In the genomic region with DNA sequence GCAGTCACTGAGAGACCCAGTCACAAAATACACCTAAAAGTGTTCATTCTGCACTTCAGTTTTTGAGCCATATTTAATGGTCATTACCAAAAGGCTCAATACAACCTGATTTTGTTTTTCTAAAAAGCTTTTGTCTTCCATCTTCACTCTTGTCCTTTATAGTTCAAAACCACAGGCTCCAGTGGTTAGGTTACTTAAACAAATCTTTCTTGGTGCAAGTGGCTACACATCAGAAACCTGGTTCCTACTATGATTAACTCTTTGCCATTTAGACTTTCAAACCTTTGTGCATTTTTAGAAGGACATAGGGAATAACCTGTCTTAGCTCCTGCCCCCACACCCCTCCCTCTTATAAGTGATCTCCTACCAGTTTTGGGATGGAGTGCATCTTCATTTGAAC, we compare ENCODE assay signal across 19 cellular contexts.
DNase-seq lines count a peak whose midpoint lies in the region; ATAC-seq and TF ChIP-seq lines count a peak whose summit lies in the region.
"Had no signal": no experiment of that assay in that cellular context is flagged by ENCODE, and none has a peak within 500 bp of the region (broad histone marks: within the 10 kb centered on the region; RNA-seq: fewer than 3 reads in every experiment).

No MANE protein-coding gene starts in this region.

- peaks cover 22% of the 10 kb centered on the region for H3K4me1 Mint-ChIP-seq in activated CD8-positive, alpha-beta T cell treated with anti-CD3 and anti-CD28 coated beads for 36 hours (ENCODE audit: low read depth)
- peaks cover 3% of the 10 kb centered on the region for H3K4me1 Mint-ChIP-seq in activated CD8-positive, alpha-beta T cell treated with anti-CD3 and anti-CD28 coated beads, Interleukin-2, amount 10 ng/mL, durations not matched to agents 7 days and 5 days (ENCODE audit: low read depth)
- H3K4me1 Mint-ChIP-seq in stimulated activated naive CD8-positive, alpha-beta T cell treated with anti-CD3 and anti-CD28 coated beads, Interleukin-15, amount 100 ng/mL, for 72 hours, result peaks cover 7% of the 10 kb centered on the region
- H3K4me1 Mint-ChIP-seq in activated T-helper 17 cell treated with anti-CD3 and anti-CD28 coated beads, Interleukin-2, amount 50 U/mL, for 72 hours, result no peaks in the 10 kb centered on the region
- peaks cover 32% of the 10 kb centered on the region for H3K4me1 Mint-ChIP-seq in stimulated activated naive CD8-positive, alpha-beta T cell treated with anti-CD3 and anti-CD28 coated beads, Interleukin-15, Interleukin-2, amounts not matched to agents 100 ng/mL and 50 ng/mL, for 24 hours (ENCODE audit: low read depth)
- H3K4me1 Mint-ChIP-seq: CD14-positive monocyte had no signal

- intact Hi-C loops in activated CD8-positive, alpha-beta T cell treated with anti-CD3 and anti-CD28 coated beads for 36 hours (cut with micrococcal nuclease), result no loop called here

- DNase-seq in activated CD8-positive, alpha-beta T cell treated with anti-CD3 and anti-CD28 coated beads for 36 hours, result no peak
- no peak for DNase-seq in activated CD8-positive, alpha-beta T cell treated with anti-CD3 and anti-CD28 coated beads, Interleukin-2, amount 10 ng/mL, durations not matched to agents 7 days and 5 days
- no peak for DNase-seq in stimulated activated naive CD8-positive, alpha-beta T cell treated with anti-CD3 and anti-CD28 coated beads, Interleukin-15, Interleukin-2, amounts not matched to agents 100 U/mL and 50 U/mL, for 24 hours
- DNase-seq in stimulated activated naive CD8-positive, alpha-beta T cell treated with anti-CD3 and anti-CD28 coated beads, Interleukin-15, amount 100 ng/mL, for 72 hours, result no peak
- no peak for DNase-seq in GM20000 (ENCODE audit: low spot score)
- DNase-seq: AML-193; BE2C; CD4-positive, alpha-beta T cell; CD8-positive, alpha-beta memory T cell; DMS 273 treated with DMSO at 0.1 percent for 48 hours; DMS79; EL; GDM1; GOT3; HFFc6 had no signal

- CTCF ChIA-PET in activated CD8-positive, alpha-beta T cell treated with anti-CD3 and anti-CD28 coated beads for 36 hours (lab: Charles Lee), result no interaction called here
- CTCF ChIA-PET in activated CD8-positive, alpha-beta T cell treated with anti-CD3 and anti-CD28 coated beads, Interleukin-2, amount 10 ng/mL, durations not matched to agents 7 days and 5 days (lab: Charles Lee), result no interaction called here

- H3K27me3 Mint-ChIP-seq in activated CD8-positive, alpha-beta T cell treated with anti-CD3 and anti-CD28 coated beads for 36 hours, result no peaks in the 10 kb centered on the region
- no peaks in the 10 kb centered on the region for H3K27me3 Mint-ChIP-seq in activated CD8-positive, alpha-beta T cell treated with anti-CD3 and anti-CD28 coated beads, Interleukin-2, amount 10 ng/mL, durations not matched to agents 7 days and 5 days (ENCODE audit: low read depth)
- H3K27me3 Mint-ChIP-seq in stimulated activated naive CD8-positive, alpha-beta T cell treated with anti-CD3 and anti-CD28 coated beads, Interleukin-15, amount 100 ng/mL, for 72 hours, result no peaks in the 10 kb centered on the region
- H3K27me3 Mint-ChIP-seq in activated T-helper 17 cell treated with anti-CD3 and anti-CD28 coated beads, Interleukin-2, amount 50 U/mL, for 72 hours, result no peaks in the 10 kb centered on the region
- no peaks in the 10 kb centered on the region for H3K27me3 Mint-ChIP-seq in stimulated activated naive CD8-positive, alpha-beta T cell treated with anti-CD3 and anti-CD28 coated beads, Interleukin-15, Interleukin-2, amounts not matched to agents 100 ng/mL and 50 ng/mL, for 24 hours
- H3K27me3 Mint-ChIP-seq: CD4-positive, alpha-beta T cell; CD8-positive, alpha-beta memory T cell had no signal

- H3K4me3 Mint-ChIP-seq in activated CD8-positive, alpha-beta T cell treated with anti-CD3 and anti-CD28 coated beads for 36 hours, result no peak overlapping the region
- H3K4me3 Mint-ChIP-seq in activated CD8-positive, alpha-beta T cell treated with anti-CD3 and anti-CD28 coated beads, Interleukin-2, amount 10 ng/mL, durations not matched to agents 7 days and 5 days, result no peak overlapping the region
- H3K4me3 Mint-ChIP-seq in stimulated activated naive CD8-positive, alpha-beta T cell treated with anti-CD3 and anti-CD28 coated beads, Interleukin-15, amount 100 ng/mL, for 72 hours, result no peak overlapping the region
- H3K4me3 Mint-ChIP-seq in activated T-helper 17 cell treated with anti-CD3 and anti-CD28 coated beads, Interleukin-2, amount 50 U/mL, for 72 hours, result no peak overlapping the region
- H3K4me3 Mint-ChIP-seq in stimulated activated naive CD8-positive, alpha-beta T cell treated with anti-CD3 and anti-CD28 coated beads, Interleukin-15, Interleukin-2, amounts not matched to agents 100 ng/mL and 50 ng/mL, for 24 hours, result no peak overlapping the region
- H3K4me3 Mint-ChIP-seq: CD14-positive monocyte; CD4-positive, alpha-beta T cell; CD8-positive, alpha-beta memory T cell; HFFc6 had no signal

- POLR2A ChIA-PET in activated CD8-positive, alpha-beta T cell treated with anti-CD3 and anti-CD28 coated beads for 36 hours (lab: Charles Lee), result no interaction called here
- POLR2A ChIA-PET in activated CD8-positive, alpha-beta T cell treated with anti-CD3 and anti-CD28 coated beads, Interleukin-2, amount 10 ng/mL, durations not matched to agents 7 days and 5 days (lab: Charles Lee), result no interaction called here

- peaks cover 6% of the 10 kb centered on the region for H3K36me3 Mint-ChIP-seq in activated CD8-positive, alpha-beta T cell treated with anti-CD3 and anti-CD28 coated beads for 36 hours (ENCODE audit: low read depth)
- H3K36me3 Mint-ChIP-seq in activated CD8-positive, alpha-beta T cell treated with anti-CD3 and anti-CD28 coated beads, Interleukin-2, amount 10 ng/mL, durations not matched to agents 7 days and 5 days (ENCODE audit: low read depth), result peaks cover 3% of the 10 kb centered on the region
- H3K36me3 Mint-ChIP-seq in activated T-helper 17 cell treated with anti-CD3 and anti-CD28 coated beads, Interleukin-2, amount 50 U/mL, for 72 hours (ENCODE audit: low read depth), result peaks cover 19% of the 10 kb centered on the region
- H3K36me3 Mint-ChIP-seq in stimulated activated naive CD8-positive, alpha-beta T cell treated with anti-CD3 and anti-CD28 coated beads, Interleukin-15, Interleukin-2, amounts not matched to agents 100 ng/mL and 50 ng/mL, for 24 hours (ENCODE audit: low read depth), result peaks cover 24% of the 10 kb centered on the region

- H3K9me3 Mint-ChIP-seq in activated CD8-positive, alpha-beta T cell treated with anti-CD3 and anti-CD28 coated beads for 36 hours, result no peaks in the 10 kb centered on the region
- H3K9me3 Mint-ChIP-seq in activated CD8-positive, alpha-beta T cell treated with anti-CD3 and anti-CD28 coated beads, Interleukin-2, amount 10 ng/mL, durations not matched to agents 7 days and 5 days (ENCODE audit: insufficient read depth), result no peaks in the 10 kb centered on the region
- H3K9me3 Mint-ChIP-seq in stimulated activated naive CD8-positive, alpha-beta T cell treated with anti-CD3 and anti-CD28 coated beads, Interleukin-15, amount 100 ng/mL, for 72 hours, result no peaks in the 10 kb centered on the region
- no peaks in the 10 kb centered on the region for H3K9me3 Mint-ChIP-seq in activated T-helper 17 cell treated with anti-CD3 and anti-CD28 coated beads, Interleukin-2, amount 50 U/mL, for 72 hours
- H3K9me3 Mint-ChIP-seq in stimulated activated naive CD8-positive, alpha-beta T cell treated with anti-CD3 and anti-CD28 coated beads, Interleukin-15, Interleukin-2, amounts not matched to agents 100 ng/mL and 50 ng/mL, for 24 hours, result no peaks in the 10 kb centered on the region
- H3K9me3 Mint-ChIP-seq: CD14-positive monocyte; CD4-positive, alpha-beta T cell; CD8-positive, alpha-beta memory T cell; HFFc6 had no signal

- no peak for ATAC-seq in activated CD8-positive, alpha-beta T cell treated with anti-CD3 and anti-CD28 coated beads for 36 hours
- ATAC-seq in activated CD8-positive, alpha-beta T cell treated with anti-CD3 and anti-CD28 coated beads, Interleukin-2, amount 10 ng/mL, durations not matched to agents 7 days and 5 days, result no peak
- peak; percentile 40 for ATAC-seq in stimulated activated naive CD8-positive, alpha-beta T cell treated with anti-CD3 and anti-CD28 coated beads, Interleukin-15, Interleukin-2, amounts not matched to agents 100 U/mL and 50 U/mL, for 24 hours
- no peak for ATAC-seq in stimulated activated naive CD8-positive, alpha-beta T cell treated with anti-CD3 and anti-CD28 coated beads, Interleukin-15, amount 100 ng/mL, for 72 hours
- peak; percentile 35 for ATAC-seq in activated T-helper 17 cell treated with anti-CD3 and anti-CD28 coated beads, Interleukin-2, amount 50 U/mL, for 72 hours (replicated peaks)
- no peak for ATAC-seq in GM18511 (IDR thresholded peaks at IDR 0.05; ENCODE audit: unreplicated experiment)

- no peak for TF ChIP-seq CTCF in activated CD8-positive, alpha-beta T cell treated with anti-CD3 and anti-CD28 coated beads for 36 hours (IDR thresholded peaks at IDR 0.05)
- TF ChIP-seq CTCF in GM20000 (IDR thresholded peaks at IDR 0.05; ENCODE audit: extremely low read depth, missing control alignments), result no peak

- H3K27ac Mint-ChIP-seq in activated CD8-positive, alpha-beta T cell treated with anti-CD3 and anti-CD28 coated beads for 36 hours, result peak overlapping the region; percentile 24
- H3K27ac Mint-ChIP-seq in activated CD8-positive, alpha-beta T cell treated with anti-CD3 and anti-CD28 coated beads, Interleukin-2, amount 10 ng/mL, durations not matched to agents 7 days and 5 days, result no peak overlapping the region
- H3K27ac Mint-ChIP-seq in stimulated activated naive CD8-positive, alpha-beta T cell treated with anti-CD3 and anti-CD28 coated beads, Interleukin-15, amount 100 ng/mL, for 72 hours, result peak overlapping the region in 1 of 2 donors; percentile 29
- peak overlapping the region; percentile 29 for H3K27ac Mint-ChIP-seq in activated T-helper 17 cell treated with anti-CD3 and anti-CD28 coated beads, Interleukin-2, amount 50 U/mL, for 72 hours
- peak overlapping the region; percentile 23 for H3K27ac Mint-ChIP-seq in stimulated activated naive CD8-positive, alpha-beta T cell treated with anti-CD3 and anti-CD28 coated beads, Interleukin-15, Interleukin-2, amounts not matched to agents 100 ng/mL and 50 ng/mL, for 24 hours
- H3K27ac Mint-ChIP-seq: CD4-positive, alpha-beta T cell; HFFc6 had no signal

Comparison
In these comparisons a context has a peak if more than half of its experiments do, and no peak if none do; other contexts are left out.
1. ATAC-seq: peak in stimulated activated naive CD8-positive, alpha-beta T cell treated with anti-CD3 and anti-CD28 coated beads, Interleukin-15, Interleukin-2, amounts not matched to agents 100 U/mL and 50 U/mL, for 24 hours (single experiment) and activated T-helper 17 cell treated with anti-CD3 and anti-CD28 coated beads, Interleukin-2, amount 50 U/mL, for 72 hours (single experiment); none in activated CD8-positive, alpha-beta T cell treated with anti-CD3 and anti-CD28 coated beads for 36 hours (single experiment), activated CD8-positive, alpha-beta T cell treated with anti-CD3 and anti-CD28 coated beads, Interleukin-2, amount 10 ng/mL, durations not matched to agents 7 days and 5 days (single experiment), stimulated activated naive CD8-positive, alpha-beta T cell treated with anti-CD3 and anti-CD28 coated beads, Interleukin-15, amount 100 ng/mL, for 72 hours (single experiment) and GM18511 (single experiment).